1 cellular context compared by ENCODE assay signal in the genomic region with DNA sequence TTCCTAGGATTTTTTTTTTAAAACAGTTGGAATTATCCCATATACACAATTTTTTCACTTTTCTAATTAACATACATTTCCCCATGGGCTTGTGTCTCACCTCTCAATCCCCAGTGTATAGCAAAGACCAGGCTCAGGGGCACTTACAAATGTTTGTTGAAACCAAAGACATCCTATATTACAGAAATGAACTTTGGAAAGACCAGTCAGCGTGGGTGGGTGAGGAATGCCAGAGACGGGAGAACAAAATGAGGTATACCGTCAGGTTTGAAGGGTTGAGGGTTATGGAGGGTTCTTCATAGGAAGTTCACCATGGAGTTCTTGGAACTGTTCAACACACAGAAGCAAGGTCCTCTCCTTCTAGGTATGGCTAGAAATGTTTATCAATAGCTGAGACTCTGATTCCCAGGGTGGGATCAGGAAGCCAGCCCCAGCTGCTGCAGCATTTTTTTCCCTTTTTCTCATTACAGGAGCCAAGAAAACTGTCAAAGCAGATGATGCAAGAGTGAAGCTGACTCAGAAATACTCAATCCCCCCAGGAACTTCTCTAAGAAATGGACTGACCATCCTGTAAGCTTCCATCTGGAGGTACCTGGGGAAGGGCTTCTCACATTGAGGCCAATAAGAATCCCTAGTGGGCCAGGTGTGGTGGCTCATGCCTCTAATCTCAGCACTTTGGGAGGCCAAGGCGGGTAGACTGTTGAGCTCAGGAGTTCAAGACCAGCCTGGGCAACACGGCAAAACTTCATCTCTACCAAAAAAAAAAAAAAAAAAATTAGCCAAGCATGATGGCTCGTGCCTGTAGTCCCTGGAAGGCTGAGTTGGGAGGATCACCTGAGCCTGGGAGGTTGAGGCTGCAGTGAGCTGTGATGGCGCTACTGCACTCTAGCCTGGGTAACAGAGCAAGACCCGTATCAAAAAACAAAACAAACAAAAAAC.
TF ChIP-seq lines count a peak whose summit lies in the region.

No MANE protein-coding gene starts in this region.

TF ChIP-seq in K562, 482 proteins besides CTCF, POLR2A, EP300 and RAD21 (continued from another document):
- TF ChIP-seq ZNF444 (CRISPR knock-in tag; IDR thresholded peaks at IDR 0.05) (no peak), RBM25 (IDR thresholded peaks at IDR 0.05; ENCODE audit: low read depth, low read length, severe bottlenecking) (no peak), ZNF445 (CRISPR knock-in tag; IDR thresholded peaks at IDR 0.05; ENCODE audit: low read depth) (no peak), BRCA1 (IDR thresholded peaks at IDR 0.05) (no peak), BRCA1 (CRISPR knock-in tag; IDR thresholded peaks at IDR 0.05) (no peak), ZNF586 (CRISPR knock-in tag; conservative IDR thresholded peaks at IDR 0.05) (no peak), CEBPG (CRISPR knock-in tag; IDR thresholded peaks at IDR 0.05) (peak; percentile 77; the same call in 1 of the 2 replicates), CEBPG (tag; conservative IDR thresholded peaks at IDR 0.05 in 1 of 2, IDR thresholded peaks at IDR 0.05 in 1 of 2) (peak; percentile 57 to 93; a peak in 3 of 4 replicates), XRCC3 (IDR thresholded peaks at IDR 0.05) (no peak), KLF13 (tag; IDR thresholded peaks at IDR 0.05; ENCODE audit: borderline replicate concordance, low read depth) (no peak), ZBTB1 (CRISPR knock-in tag; IDR thresholded peaks at IDR 0.05; ENCODE audit: borderline replicate concordance, low read depth) (no peak), TCF7 (IDR thresholded peaks at IDR 0.05; ENCODE audit: borderline replicate concordance) (no peak), NCOA2 (IDR thresholded peaks at IDR 0.05; ENCODE audit: partially characterized antibody in 2 of 2) (no peak), POLR3G (IDR thresholded peaks at IDR 0.05; ENCODE audit: extremely low read depth, insufficient read length, insufficient replicate concordance) (no peak), ZNF584 (CRISPR knock-in tag; IDR thresholded peaks at IDR 0.05; ENCODE audit: low read depth) (peak; percentile 62; the same call in 1 of the 2 replicates), MCM5 (IDR thresholded peaks at IDR 0.05; ENCODE audit: low read depth) (no peak), NCOA6 (IDR thresholded peaks at IDR 0.05) (no peak), POLR2B (IDR thresholded peaks at IDR 0.05; ENCODE audit: low read depth, partially characterized antibody) (no peak), DDX20 (tag; IDR thresholded peaks at IDR 0.05; ENCODE audit: low read depth) (no peak), FUS (optimal IDR thresholded peaks at IDR 0.05; ENCODE audit: low read depth, low read length) (no peak), JUND (IDR thresholded peaks at IDR 0.05; ENCODE audit: borderline replicate concordance, low read depth, low read length) (peak; percentile 14; the same call in 1 of the 2 replicates), JUND (tag; IDR thresholded peaks at IDR 0.05; ENCODE audit: borderline replicate concordance, low read depth, low read length) (no peak), ZNF175 (CRISPR knock-in tag; IDR thresholded peaks at IDR 0.05; ENCODE audit: low read depth) (0 out of 2 replicates have a peak, but pooled peaks have one; percentile 66), NR2C1 (IDR thresholded peaks at IDR 0.05) (no peak), NR2C1 (tag; IDR thresholded peaks at IDR 0.05) (no peak), GABPB2 (CRISPR knock-in tag; conservative IDR thresholded peaks at IDR 0.05) (no peak), TAF1 (IDR thresholded peaks at IDR 0.05; ENCODE audit: control insufficient read depth, extremely low read depth, insufficient read depth, low read length, severe bottlenecking) (no peak), ZNF589 (CRISPR knock-in tag; IDR thresholded peaks at IDR 0.05; ENCODE audit: low read depth) (peak; percentile 79; the same call in 1 of the 2 replicates), ZBED1 (IDR thresholded peaks at IDR 0.05) (no peak), HEY1 (CRISPR knock-in tag; IDR thresholded peaks at IDR 0.05; ENCODE audit: borderline replicate concordance) (no peak), TOE1 (IDR thresholded peaks at IDR 0.05; ENCODE audit: borderline replicate concordance) (no peak), TOE1 (CRISPR knock-in tag; IDR thresholded peaks at IDR 0.05; ENCODE audit: borderline replicate concordance, low read depth) (no peak), MYNN (IDR thresholded peaks at IDR 0.05) (no peak), MYNN (CRISPR knock-in tag; IDR thresholded peaks at IDR 0.05) (no peak), NFYB (IDR thresholded peaks at IDR 0.05; ENCODE audit: extremely low read depth, insufficient read length) (no peak), MTA1 (IDR thresholded peaks at IDR 0.05; ENCODE audit: borderline replicate concordance) (no peak), PCBP1 (IDR thresholded peaks at IDR 0.05; ENCODE audit: low read depth, low read length, poor library complexity, severe bottlenecking) (no peak), ZNF316 (IDR thresholded peaks at IDR 0.05) (no peak), FOXK2 (conservative IDR thresholded peaks at IDR 0.05 in 1 of 2, IDR thresholded peaks at IDR 0.05 in 1 of 2; ENCODE audit: low read depth in 2 of 2) (no peak)
- TF ChIP-seq, protein P1, sequence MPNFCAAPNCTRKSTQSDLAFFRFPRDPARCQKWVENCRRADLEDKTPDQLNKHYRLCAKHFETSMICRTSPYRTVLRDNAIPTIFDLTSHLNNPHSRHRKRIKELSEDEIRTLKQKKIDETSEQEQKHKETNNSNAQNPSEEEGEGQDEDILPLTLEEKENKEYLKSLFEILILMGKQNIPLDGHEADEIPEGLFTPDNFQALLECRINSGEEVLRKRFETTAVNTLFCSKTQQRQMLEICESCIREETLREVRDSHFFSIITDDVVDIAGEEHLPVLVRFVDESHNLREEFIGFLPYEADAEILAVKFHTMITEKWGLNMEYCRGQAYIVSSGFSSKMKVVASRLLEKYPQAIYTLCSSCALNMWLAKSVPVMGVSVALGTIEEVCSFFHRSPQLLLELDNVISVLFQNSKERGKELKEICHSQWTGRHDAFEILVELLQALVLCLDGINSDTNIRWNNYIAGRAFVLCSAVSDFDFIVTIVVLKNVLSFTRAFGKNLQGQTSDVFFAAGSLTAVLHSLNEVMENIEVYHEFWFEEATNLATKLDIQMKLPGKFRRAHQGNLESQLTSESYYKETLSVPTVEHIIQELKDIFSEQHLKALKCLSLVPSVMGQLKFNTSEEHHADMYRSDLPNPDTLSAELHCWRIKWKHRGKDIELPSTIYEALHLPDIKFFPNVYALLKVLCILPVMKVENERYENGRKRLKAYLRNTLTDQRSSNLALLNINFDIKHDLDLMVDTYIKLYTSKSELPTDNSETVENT (CRISPR knock-in tag; IDR thresholded peaks at IDR 0.05) = no peak
- TF ChIP-seq, protein P2, sequence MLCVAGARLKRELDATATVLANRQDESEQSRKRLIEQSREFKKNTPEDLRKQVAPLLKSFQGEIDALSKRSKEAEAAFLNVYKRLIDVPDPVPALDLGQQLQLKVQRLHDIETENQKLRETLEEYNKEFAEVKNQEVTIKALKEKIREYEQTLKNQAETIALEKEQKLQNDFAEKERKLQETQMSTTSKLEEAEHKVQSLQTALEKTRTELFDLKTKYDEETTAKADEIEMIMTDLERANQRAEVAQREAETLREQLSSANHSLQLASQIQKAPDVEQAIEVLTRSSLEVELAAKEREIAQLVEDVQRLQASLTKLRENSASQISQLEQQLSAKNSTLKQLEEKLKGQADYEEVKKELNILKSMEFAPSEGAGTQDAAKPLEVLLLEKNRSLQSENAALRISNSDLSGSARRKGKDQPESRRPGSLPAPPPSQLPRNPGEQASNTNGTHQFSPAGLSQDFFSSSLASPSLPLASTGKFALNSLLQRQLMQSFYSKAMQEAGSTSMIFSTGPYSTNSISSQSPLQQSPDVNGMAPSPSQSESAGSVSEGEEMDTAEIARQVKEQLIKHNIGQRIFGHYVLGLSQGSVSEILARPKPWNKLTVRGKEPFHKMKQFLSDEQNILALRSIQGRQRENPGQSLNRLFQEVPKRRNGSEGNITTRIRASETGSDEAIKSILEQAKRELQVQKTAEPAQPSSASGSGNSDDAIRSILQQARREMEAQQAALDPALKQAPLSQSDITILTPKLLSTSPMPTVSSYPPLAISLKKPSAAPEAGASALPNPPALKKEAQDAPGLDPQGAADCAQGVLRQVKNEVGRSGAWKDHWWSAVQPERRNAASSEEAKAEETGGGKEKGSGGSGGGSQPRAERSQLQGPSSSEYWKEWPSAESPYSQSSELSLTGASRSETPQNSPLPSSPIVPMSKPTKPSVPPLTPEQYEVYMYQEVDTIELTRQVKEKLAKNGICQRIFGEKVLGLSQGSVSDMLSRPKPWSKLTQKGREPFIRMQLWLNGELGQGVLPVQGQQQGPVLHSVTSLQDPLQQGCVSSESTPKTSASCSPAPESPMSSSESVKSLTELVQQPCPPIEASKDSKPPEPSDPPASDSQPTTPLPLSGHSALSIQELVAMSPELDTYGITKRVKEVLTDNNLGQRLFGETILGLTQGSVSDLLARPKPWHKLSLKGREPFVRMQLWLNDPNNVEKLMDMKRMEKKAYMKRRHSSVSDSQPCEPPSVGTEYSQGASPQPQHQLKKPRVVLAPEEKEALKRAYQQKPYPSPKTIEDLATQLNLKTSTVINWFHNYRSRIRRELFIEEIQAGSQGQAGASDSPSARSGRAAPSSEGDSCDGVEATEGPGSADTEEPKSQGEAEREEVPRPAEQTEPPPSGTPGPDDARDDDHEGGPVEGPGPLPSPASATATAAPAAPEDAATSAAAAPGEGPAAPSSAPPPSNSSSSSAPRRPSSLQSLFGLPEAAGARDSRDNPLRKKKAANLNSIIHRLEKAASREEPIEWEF (CRISPR knock-in tag; IDR thresholded peaks at IDR 0.05) = no peak
- TF ChIP-seq, protein P3, sequence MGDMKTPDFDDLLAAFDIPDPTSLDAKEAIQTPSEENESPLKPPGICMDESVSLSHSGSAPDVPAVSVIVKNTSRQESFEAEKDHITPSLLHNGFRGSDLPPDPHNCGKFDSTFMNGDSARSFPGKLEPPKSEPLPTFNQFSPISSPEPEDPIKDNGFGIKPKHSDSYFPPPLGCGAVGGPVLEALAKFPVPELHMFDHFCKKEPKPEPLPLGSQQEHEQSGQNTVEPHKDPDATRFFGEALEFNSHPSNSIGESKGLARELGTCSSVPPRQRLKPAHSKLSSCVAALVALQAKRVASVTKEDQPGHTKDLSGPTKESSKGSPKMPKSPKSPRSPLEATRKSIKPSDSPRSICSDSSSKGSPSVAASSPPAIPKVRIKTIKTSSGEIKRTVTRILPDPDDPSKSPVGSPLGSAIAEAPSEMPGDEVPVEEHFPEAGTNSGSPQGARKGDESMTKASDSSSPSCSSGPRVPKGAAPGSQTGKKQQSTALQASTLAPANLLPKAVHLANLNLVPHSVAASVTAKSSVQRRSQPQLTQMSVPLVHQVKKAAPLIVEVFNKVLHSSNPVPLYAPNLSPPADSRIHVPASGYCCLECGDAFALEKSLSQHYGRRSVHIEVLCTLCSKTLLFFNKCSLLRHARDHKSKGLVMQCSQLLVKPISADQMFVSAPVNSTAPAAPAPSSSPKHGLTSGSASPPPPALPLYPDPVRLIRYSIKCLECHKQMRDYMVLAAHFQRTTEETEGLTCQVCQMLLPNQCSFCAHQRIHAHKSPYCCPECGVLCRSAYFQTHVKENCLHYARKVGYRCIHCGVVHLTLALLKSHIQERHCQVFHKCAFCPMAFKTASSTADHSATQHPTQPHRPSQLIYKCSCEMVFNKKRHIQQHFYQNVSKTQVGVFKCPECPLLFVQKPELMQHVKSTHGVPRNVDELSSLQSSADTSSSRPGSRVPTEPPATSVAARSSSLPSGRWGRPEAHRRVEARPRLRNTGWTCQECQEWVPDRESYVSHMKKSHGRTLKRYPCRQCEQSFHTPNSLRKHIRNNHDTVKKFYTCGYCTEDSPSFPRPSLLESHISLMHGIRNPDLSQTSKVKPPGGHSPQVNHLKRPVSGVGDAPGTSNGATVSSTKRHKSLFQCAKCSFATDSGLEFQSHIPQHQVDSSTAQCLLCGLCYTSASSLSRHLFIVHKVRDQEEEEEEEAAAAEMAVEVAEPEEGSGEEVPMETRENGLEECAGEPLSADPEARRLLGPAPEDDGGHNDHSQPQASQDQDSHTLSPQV (IDR thresholded peaks at IDR 0.05) = no peak
- TF ChIP-seq, protein P4, sequence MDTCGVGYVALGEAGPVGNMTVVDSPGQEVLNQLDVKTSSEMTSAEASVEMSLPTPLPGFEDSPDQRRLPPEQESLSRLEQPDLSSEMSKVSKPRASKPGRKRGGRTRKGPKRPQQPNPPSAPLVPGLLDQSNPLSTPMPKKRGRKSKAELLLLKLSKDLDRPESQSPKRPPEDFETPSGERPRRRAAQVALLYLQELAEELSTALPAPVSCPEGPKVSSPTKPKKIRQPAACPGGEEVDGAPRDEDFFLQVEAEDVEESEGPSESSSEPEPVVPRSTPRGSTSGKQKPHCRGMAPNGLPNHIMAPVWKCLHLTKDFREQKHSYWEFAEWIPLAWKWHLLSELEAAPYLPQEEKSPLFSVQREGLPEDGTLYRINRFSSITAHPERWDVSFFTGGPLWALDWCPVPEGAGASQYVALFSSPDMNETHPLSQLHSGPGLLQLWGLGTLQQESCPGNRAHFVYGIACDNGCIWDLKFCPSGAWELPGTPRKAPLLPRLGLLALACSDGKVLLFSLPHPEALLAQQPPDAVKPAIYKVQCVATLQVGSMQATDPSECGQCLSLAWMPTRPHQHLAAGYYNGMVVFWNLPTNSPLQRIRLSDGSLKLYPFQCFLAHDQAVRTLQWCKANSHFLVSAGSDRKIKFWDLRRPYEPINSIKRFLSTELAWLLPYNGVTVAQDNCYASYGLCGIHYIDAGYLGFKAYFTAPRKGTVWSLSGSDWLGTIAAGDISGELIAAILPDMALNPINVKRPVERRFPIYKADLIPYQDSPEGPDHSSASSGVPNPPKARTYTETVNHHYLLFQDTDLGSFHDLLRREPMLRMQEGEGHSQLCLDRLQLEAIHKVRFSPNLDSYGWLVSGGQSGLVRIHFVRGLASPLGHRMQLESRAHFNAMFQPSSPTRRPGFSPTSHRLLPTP (IDR thresholded peaks at IDR 0.05; ENCODE audit: borderline replicate concordance, extremely low read depth, insufficient read length) = no peak
- TF ChIP-seq, protein P5, sequence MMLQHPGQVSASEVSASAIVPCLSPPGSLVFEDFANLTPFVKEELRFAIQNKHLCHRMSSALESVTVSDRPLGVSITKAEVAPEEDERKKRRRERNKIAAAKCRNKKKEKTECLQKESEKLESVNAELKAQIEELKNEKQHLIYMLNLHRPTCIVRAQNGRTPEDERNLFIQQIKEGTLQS (IDR thresholded peaks at IDR 0.05) = peak; percentile 69
- TF ChIP-seq, protein P5 (CRISPR knock-in tag; conservative IDR thresholded peaks at IDR 0.05) = no peak
- TF ChIP-seq, protein P6, sequence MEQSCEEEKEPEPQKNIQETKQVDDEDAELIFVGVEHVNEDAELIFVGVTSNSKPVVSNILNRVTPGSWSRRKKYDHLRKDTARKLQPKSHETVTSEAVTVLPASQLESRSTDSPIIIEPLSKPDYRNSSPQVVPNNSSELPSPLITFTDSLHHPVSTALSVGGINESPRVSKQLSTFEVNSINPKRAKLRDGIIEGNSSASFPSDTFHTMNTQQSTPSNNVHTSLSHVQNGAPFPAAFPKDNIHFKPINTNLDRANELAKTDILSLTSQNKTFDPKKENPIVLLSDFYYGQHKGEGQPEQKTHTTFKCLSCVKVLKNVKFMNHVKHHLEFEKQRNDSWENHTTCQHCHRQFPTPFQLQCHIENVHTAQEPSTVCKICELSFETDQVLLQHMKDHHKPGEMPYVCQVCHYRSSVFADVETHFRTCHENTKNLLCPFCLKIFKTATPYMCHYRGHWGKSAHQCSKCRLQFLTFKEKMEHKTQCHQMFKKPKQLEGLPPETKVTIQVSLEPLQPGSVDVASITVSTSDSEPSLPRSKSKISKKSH (CRISPR knock-in tag; IDR thresholded peaks at IDR 0.05) = no peak
